ENCODE assay signal across 18 cellular contexts in genomic region chrX:109862386-109862910, GRCh38.
DNase-seq lines count a peak whose midpoint lies in the region; ATAC-seq and TF ChIP-seq lines count a peak whose summit lies in the region.
"Had no signal": no experiment of that assay in that cellular context is flagged by ENCODE, and none has a peak within 500 bp of the region (broad histone marks: within the 10 kb centered on the region; RNA-seq: fewer than 3 reads in every experiment).

No MANE protein-coding gene starts in this region.

- H3K27ac ChIP-seq in PC-9 = no peak overlapping the region
- H3K27ac ChIP-seq: C4-2B, SK-N-MC had no signal

- no peaks in the 10 kb centered on the region for H3K27me3 ChIP-seq in PC-9 (ENCODE audit: insufficient read depth, low read depth)

- TF ChIP-seq CTCF in LNCaP clone FGC (IDR thresholded peaks at IDR 0.05; ENCODE audit: control insufficient read depth, extremely low read depth, insufficient read depth) (no peak), PC-9 (conservative IDR thresholded peaks at IDR 0.05) (no peak), fibroblast of villous mesenchyme (IDR thresholded peaks at IDR 0.05; ENCODE audit: insufficient read depth, low read depth, low read length) (no peak)

- CTCF ChIA-PET in PC-9 (lab: Charles Lee) = interaction anchor here (0.6 to 0.8 kb wide), 2 partner anchors 151 to 153 kb away, joined by 3 read pairs; no protein-coding TSS in a partner anchor

- no peaks in the 10 kb centered on the region for H3K79me2 ChIP-seq in PC-9 (ENCODE audit: low read depth)

- peaks cover 3% of the 10 kb centered on the region; the same call in 1 of the 2 replicates for H3F3A ChIP-seq in PC-9 (ENCODE audit: insufficient read depth, low read depth)

- H3K4me3 ChIP-seq in LNCaP clone FGC (ENCODE audit: low read depth, low read length) (no peak overlapping the region), PC-9 (no peak overlapping the region), fibroblast of villous mesenchyme (ENCODE audit: low read depth, low read length) (no peak overlapping the region)
- H3K4me3 ChIP-seq: K562, SK-N-MC had no signal

- BruUV-seq in PC-9 (replicated peaks; lab: Mats Ljungman, UMichigan) = no TSS peak

- H2AFZ ChIP-seq in PC-9 = no peak overlapping the region

- H3K36me3 ChIP-seq in PC-9 (ENCODE audit: low read depth) = no peaks in the 10 kb centered on the region

- 0 out of 2 replicates have a peak, but pooled peaks cover 10% of the 10 kb centered on the region for H3K4me1 ChIP-seq in PC-9 (replicated peaks; ENCODE audit: insufficient read depth)

- intact Hi-C loops in PC-9 (cut with micrococcal nuclease; ENCODE audit: unreplicated experiment) = loop anchor here (2.0 kb wide), 1 partner anchor 24 kb away; no protein-coding TSS in a partner anchor

- H3K4me2 ChIP-seq in PC-9 = no peak overlapping the region

- no peak for ATAC-seq in HG03460 (IDR thresholded peaks at IDR 0.05; ENCODE audit: unreplicated experiment)
- ATAC-seq: K562, Right ventricle myocardium inferior had no signal

- H4K20me1 ChIP-seq in PC-9 (ENCODE audit: insufficient read depth) = no peaks in the 10 kb centered on the region

- POLR2A ChIA-PET in PC-9 (lab: Charles Lee; ENCODE audit: unreplicated experiment) = interaction anchor here (0.6 kb wide), 3 partner anchors 41 to 219 kb away, joined by 3 to 19 read pairs (median 5); no protein-coding TSS in a partner anchor

- DNase-seq in ELF-1 (ENCODE audit: low read depth, low spot score) = peak; percentile 88
- peak; percentile 70 for DNase-seq in LNCaP clone FGC (ENCODE audit: low read depth)
- peak; percentile 41 to 57 for DNase-seq in PC-9
- DNase-seq in fibroblast of villous mesenchyme (ENCODE audit: low read depth) = peak; percentile 16
- DNase-seq in cerebellar cortex (ENCODE audit: low spot score) = no peak
- DNase-seq in NCI-H526 treated with DMSO at 0.1 percent for 48 hours (lab: John Stamatoyannopoulos, UW) = no peak
- no peak for DNase-seq in glomerular visceral epithelial cell (ENCODE audit: extremely low spot score)
- DNase-seq: NCI-H1048, NCI-H146, NCI-H2081, NCI-H226, NCI-H524 treated with DMSO at 0.1 percent for 48 hours, T-helper 1 cell had no signal

- no peaks in the 10 kb centered on the region for H3K9me3 ChIP-seq in PC-9 (ENCODE audit: insufficient read depth, low read depth)

- H3K9me2 ChIP-seq in PC-9 (ENCODE audit: insufficient read depth) = no peaks in the 10 kb centered on the region

Comparison
In these comparisons a context has a peak if more than half of its experiments do, and no peak if none do; other contexts are left out.
1. DNase-seq: peak in ELF-1 (single experiment), LNCaP clone FGC (single experiment), PC-9 (2 of 2) and fibroblast of villous mesenchyme (single experiment); none in cerebellar cortex (single experiment), NCI-H526 treated with DMSO at 0.1 percent for 48 hours (single experiment) and glomerular visceral epithelial cell (single experiment).